8 cellular contexts compared by ENCODE assay signal in the genomic region with DNA sequence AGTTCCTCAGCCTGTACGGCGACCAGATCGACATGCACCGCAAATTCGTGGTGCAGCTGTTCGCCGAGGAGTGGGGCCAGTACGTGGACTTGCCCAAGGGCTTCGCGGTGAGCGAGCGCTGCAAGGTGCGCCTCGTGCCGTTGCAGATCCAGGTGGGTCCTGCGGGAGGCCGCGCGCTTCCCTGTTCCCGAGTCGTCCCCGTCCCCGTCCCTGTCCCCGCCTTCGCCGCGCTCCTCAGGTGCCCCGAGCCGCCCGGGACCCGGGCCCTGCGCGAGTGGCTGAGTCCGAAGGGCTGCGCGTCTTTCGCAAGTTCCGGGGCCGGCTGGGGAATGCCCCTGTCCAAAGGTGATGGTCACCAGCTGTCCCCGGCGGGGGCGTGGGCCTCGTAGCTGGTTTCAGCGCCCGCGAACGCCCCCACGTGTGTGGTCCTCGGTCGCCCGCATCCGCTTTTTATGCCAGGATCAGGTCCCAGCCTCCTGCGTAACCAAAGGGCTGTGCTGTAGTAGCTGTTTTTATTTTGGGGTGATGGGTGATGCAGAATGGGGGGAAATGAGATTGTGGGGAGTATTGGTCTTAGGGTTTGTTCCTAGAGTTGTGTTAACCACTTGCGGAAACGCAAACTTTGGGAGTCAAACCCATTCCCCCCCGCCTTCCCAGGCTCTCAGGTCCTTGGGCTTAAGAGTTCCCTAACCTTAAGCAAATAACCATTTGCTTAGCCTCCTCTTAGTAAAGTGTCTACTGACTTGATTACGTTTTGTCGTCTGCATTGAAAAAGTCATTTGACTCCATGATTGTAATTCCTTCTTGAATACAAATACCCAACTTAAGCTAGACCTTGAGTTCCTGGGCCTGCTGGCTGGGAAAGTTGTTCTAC. TPM values are rescaled to one million over a fixed set of nuclear protein-coding genes. Genes with fewer than 3 reads are reported as not detected.
A peak's percentile ranks its signal among the peaks of the same experiment; 100 is the strongest.
DNase-seq lines count a peak whose midpoint lies in the region; ATAC-seq lines count a peak whose summit lies in the region.

No MANE protein-coding gene starts in this region.

- H3K4me3 ChIP-seq in endocrine pancreas (ENCODE audit: control insufficient read depth, insufficient read depth, low read length): peak overlapping the region; percentile 86

- ATAC-seq in HG02623 (IDR thresholded peaks at IDR 0.05; ENCODE audit: unreplicated experiment): peak; percentile 39

- H3K27me3 ChIP-seq in endocrine pancreas (ENCODE audit: control insufficient read depth, insufficient read depth, low read length): no peaks in the 10 kb centered on the region

- no peaks in the 10 kb centered on the region for H3K36me3 ChIP-seq in endocrine pancreas (ENCODE audit: control insufficient read depth, insufficient read depth, low read length)

- H3K9me3 ChIP-seq in endocrine pancreas (ENCODE audit: control insufficient read depth, low read length): no peaks in the 10 kb centered on the region

- peak overlapping the region; percentile 88 for H3K9ac ChIP-seq in endocrine pancreas (ENCODE audit: control insufficient read depth, insufficient read depth, low read length)

- DNase-seq in NCI-H82 (lab: John Stamatoyannopoulos, UW): peak; percentile 54
- no peak for DNase-seq in NCI-H82 treated with DMSO at 0.1 percent for 48 hours (lab: John Stamatoyannopoulos, UW; ENCODE audit: unreplicated experiment)
- peak; percentile 27 for DNase-seq in NCI-H1105 (lab: John Stamatoyannopoulos, UW)
- DNase-seq in activated CD4-positive, alpha-beta T cell treated with anti-CD3 and anti-CD28 coated beads for 48 hours: peak; percentile 51
- peak; percentile 91 for DNase-seq in mesenteric fat pad (ENCODE audit: low spot score)
- DNase-seq in stimulated activated CD8-positive, alpha-beta memory T cell treated with anti-CD3 and anti-CD28 coated beads, Interleukin-4, amount 100 ng/mL, for 24 hours (ENCODE audit: low read depth): peak; percentile 41

- peaks cover 14% of the 10 kb centered on the region for H3K4me1 ChIP-seq in endocrine pancreas (ENCODE audit: control insufficient read depth, insufficient read depth, low read length)

RNA-seq across cellular contexts. Expression of a gene that starts 0.6 kb away (rescaled TPM):
- total RNA-seq in mesenteric fat pad: 22.6 TPM
